In the genomic region with DNA sequence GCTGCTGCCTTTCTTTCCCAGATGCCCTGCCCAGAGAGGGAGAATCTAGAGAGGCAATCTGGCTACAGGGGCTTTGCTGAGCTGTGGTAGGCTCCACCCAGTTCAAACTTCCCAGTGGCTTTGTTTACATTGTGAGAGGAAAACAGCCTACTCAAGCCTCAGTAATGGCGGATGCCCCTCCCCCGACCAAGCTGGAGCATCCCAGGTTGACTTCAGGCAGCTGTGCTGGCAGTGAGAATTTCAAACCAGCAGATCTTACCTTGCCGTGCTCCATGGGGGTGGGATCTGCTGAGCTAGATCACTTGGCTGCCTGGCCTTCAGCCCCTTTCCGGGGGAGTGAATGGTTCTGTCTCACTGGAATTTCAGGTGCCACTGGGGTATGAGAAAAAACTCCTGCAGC, we compare ENCODE assay signal across 1 cellular context.
TF ChIP-seq lines count a peak whose summit lies in the region.

No MANE protein-coding gene starts in this region.

TF ChIP-seq in WTC11, 78 proteins besides CTCF, POLR2A, EP300 and RAD21 (continued from another document):
- TF ChIP-seq, protein P1, sequence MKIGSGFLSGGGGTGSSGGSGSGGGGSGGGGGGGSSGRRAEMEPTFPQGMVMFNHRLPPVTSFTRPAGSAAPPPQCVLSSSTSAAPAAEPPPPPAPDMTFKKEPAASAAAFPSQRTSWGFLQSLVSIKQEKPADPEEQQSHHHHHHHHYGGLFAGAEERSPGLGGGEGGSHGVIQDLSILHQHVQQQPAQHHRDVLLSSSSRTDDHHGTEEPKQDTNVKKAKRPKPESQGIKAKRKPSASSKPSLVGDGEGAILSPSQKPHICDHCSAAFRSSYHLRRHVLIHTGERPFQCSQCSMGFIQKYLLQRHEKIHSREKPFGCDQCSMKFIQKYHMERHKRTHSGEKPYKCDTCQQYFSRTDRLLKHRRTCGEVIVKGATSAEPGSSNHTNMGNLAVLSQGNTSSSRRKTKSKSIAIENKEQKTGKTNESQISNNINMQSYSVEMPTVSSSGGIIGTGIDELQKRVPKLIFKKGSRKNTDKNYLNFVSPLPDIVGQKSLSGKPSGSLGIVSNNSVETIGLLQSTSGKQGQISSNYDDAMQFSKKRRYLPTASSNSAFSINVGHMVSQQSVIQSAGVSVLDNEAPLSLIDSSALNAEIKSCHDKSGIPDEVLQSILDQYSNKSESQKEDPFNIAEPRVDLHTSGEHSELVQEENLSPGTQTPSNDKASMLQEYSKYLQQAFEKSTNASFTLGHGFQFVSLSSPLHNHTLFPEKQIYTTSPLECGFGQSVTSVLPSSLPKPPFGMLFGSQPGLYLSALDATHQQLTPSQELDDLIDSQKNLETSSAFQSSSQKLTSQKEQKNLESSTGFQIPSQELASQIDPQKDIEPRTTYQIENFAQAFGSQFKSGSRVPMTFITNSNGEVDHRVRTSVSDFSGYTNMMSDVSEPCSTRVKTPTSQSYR (CRISPR knock-in tag; IDR thresholded peaks at IDR 0.05): peak; percentile 68; the same call in 1 of the 2 replicates
- TF ChIP-seq, protein P2, sequence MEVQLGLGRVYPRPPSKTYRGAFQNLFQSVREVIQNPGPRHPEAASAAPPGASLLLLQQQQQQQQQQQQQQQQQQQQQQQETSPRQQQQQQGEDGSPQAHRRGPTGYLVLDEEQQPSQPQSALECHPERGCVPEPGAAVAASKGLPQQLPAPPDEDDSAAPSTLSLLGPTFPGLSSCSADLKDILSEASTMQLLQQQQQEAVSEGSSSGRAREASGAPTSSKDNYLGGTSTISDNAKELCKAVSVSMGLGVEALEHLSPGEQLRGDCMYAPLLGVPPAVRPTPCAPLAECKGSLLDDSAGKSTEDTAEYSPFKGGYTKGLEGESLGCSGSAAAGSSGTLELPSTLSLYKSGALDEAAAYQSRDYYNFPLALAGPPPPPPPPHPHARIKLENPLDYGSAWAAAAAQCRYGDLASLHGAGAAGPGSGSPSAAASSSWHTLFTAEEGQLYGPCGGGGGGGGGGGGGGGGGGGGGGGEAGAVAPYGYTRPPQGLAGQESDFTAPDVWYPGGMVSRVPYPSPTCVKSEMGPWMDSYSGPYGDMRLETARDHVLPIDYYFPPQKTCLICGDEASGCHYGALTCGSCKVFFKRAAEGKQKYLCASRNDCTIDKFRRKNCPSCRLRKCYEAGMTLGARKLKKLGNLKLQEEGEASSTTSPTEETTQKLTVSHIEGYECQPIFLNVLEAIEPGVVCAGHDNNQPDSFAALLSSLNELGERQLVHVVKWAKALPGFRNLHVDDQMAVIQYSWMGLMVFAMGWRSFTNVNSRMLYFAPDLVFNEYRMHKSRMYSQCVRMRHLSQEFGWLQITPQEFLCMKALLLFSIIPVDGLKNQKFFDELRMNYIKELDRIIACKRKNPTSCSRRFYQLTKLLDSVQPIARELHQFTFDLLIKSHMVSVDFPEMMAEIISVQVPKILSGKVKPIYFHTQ (CRISPR knock-in tag; IDR thresholded peaks at IDR 0.05): peak; percentile 14; the same call in 1 of the 2 replicates
- TF ChIP-seq TEAD4 (CRISPR knock-in tag; IDR thresholded peaks at IDR 0.05): 0 out of 2 replicates have a peak, but pooled peaks have one; percentile 6
- peak; percentile 32; the same call in 1 of the 2 replicates for TF ChIP-seq TEAD1 (CRISPR knock-in tag; IDR thresholded peaks at IDR 0.05)
